8 cellular contexts compared by ENCODE assay signal in genomic region chr5:124453221-124454032, GRCh38.
DNase-seq lines count a peak whose midpoint lies in the region; ATAC-seq and TF ChIP-seq lines count a peak whose summit lies in the region.

No MANE protein-coding gene starts in this region.

- no peaks in the 10 kb centered on the region for H3K36me3 ChIP-seq in esophagus muscularis mucosa

- no peak for TF ChIP-seq EP300 in esophagus muscularis mucosa (IDR thresholded peaks at IDR 0.05)

- H3K4me3 ChIP-seq in esophagus muscularis mucosa, result no peak overlapping the region

- no peak for TF ChIP-seq CTCF in esophagus muscularis mucosa (IDR thresholded peaks at IDR 0.05)

- DNase-seq in NOMO-1 treated with DMSO at 0.1 percent for 48 hours (lab: John Stamatoyannopoulos, UW; ENCODE audit: unreplicated experiment), result peak; percentile 71
- peak; percentile 55 for DNase-seq in iris pigment epithelial cell (ENCODE audit: low read depth)
- DNase-seq in NCI-H446 treated with DMSO at 0.1 percent for 48 hours (lab: John Stamatoyannopoulos, UW), result no peak
- DNase-seq in C1 segment of cervical spinal cord (lab: John Stamatoyannopoulos, UW), result no peak
- no peak for DNase-seq in iPS-NIHi7 (ENCODE audit: extremely low spot score)
- DNase-seq in esophagus muscularis mucosa (ENCODE audit: extremely low spot score), result no peak

- intact Hi-C loops in esophagus muscularis mucosa (cut with DNase I), result no loop called here

- peaks cover 0 to 11% (median 0%) of the 10 kb centered on the region in 4 donors for H3K4me1 ChIP-seq in esophagus muscularis mucosa

- no peaks in the 10 kb centered on the region for H3K27me3 ChIP-seq in esophagus muscularis mucosa

- no peak overlapping the region for H3K27ac ChIP-seq in esophagus muscularis mucosa (replicated peaks in 1 of 4)

- H3K9me3 ChIP-seq in esophagus muscularis mucosa, result no peaks in the 10 kb centered on the region

- ATAC-seq in GM18520 (IDR thresholded peaks at IDR 0.05; ENCODE audit: unreplicated experiment), result peak; percentile 89
- ATAC-seq in HG02571 (IDR thresholded peaks at IDR 0.05; ENCODE audit: unreplicated experiment), result peak; percentile 98

- TF ChIP-seq POLR2A in esophagus muscularis mucosa (IDR thresholded peaks at IDR 0.05; ENCODE audit: low read depth), result no peak

- WGBS in esophagus muscularis mucosa, result 81% methylated on average over 5 of the region's 5 CpGs

Comparison
In these comparisons a context has a peak if more than half of its experiments do, and no peak if none do; other contexts are left out.
1. DNase-seq: peak in NOMO-1 treated with DMSO at 0.1 percent for 48 hours (single experiment) and iris pigment epithelial cell (single experiment); none in NCI-H446 treated with DMSO at 0.1 percent for 48 hours (single experiment), C1 segment of cervical spinal cord (0 of 14), iPS-NIHi7 (single experiment) and esophagus muscularis mucosa (single experiment).